Comparison of ENCODE assay signal across 8 cellular contexts in the genomic region with DNA sequence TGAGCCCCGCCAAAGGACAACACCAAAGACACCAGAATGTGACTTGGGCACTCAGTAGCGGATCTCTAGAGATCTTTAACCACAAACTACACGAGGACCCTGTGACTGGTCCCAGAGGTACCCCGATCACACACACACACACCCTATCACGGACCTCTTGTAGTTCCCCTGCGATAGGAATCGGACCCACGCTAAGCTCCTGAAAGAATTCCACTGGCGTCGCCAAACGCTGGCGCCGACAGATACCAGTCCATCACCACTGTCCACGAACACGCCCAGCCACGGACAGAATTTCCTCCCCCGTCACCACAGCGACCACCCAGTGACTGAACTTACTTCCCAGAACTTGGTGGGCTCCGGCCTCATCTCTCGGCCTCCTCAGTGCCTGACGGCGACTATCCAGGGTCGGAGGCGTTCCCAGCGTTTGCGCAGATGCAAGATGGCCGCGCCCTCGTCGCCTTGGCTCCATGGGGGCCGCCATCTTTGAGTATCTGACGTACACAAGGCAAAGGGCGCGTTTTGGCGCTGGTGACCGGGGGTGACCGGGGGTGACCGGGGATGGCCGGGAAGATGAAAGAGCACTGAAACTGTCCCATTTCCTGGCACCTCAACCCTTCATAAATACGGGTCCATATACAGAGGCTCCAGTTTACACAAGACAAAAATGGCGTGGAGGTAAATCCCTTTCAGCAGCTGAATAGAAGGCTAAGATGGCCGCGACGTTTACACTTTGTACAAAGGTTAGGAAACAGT. TPM values are rescaled to one million over a fixed set of nuclear protein-coding genes. Genes with fewer than 3 reads are reported as not detected.
DNase-seq lines count a peak whose midpoint lies in the region; ATAC-seq and TF ChIP-seq lines count a peak whose summit lies in the region.

Gene ZNF615 (minus strand): TSS at position 407 of the 753 bp plus-strand sequence. CDS start 4,500 bp downstream, outside the sequence.

- peak within 1 kb of the TSS; percentile 96 for H3K4me3 ChIP-seq in HUES64 (ENCODE audit: low read length)
- peak within 1 kb of the TSS; percentile 87 to 89 for H3K4me3 ChIP-seq in Panc1 (ENCODE audit: low read depth in 2 of 2, low read length in 2 of 2)
- H3K4me3 ChIP-seq in fibroblast of mammary gland (ENCODE audit: control insufficient read depth, low read depth, low read length) = peak within 1 kb of the TSS; percentile 94
- peak within 1 kb of the TSS; percentile 89 for H3K4me3 ChIP-seq in naive thymus-derived CD4-positive, alpha-beta T cell (ENCODE audit: low read length)

- no TSS peak for BruUV-seq in Panc1 (replicated peaks; lab: Mats Ljungman, UMichigan)

- H3K27me3 ChIP-seq in HUES64 (ENCODE audit: insufficient read depth, low read length) = no peaks in the 10 kb centered on the region
- no peaks in the 10 kb centered on the region for H3K27me3 ChIP-seq in Panc1 (ENCODE audit: control insufficient read depth, insufficient read depth, low read length)
- H3K27me3 ChIP-seq in naive thymus-derived CD4-positive, alpha-beta T cell (ENCODE audit: control insufficient read depth in 2 of 2, insufficient read depth in 2 of 2, low read length in 2 of 2) = no peaks in the 10 kb centered on the region

- CTCF ChIA-PET in Panc1 (lab: Charles Lee) = no interaction called here
- CTCF ChIA-PET in naive thymus-derived CD4-positive, alpha-beta T cell (lab: Charles Lee) = interaction anchor here (0.6 kb wide), 1 partner anchor 9 kb away, joined by 3 read pairs; no protein-coding TSS in a partner anchor

- H3K9me3 ChIP-seq in HUES64 (ENCODE audit: insufficient read depth, low read depth, low read length) = peaks cover 3% of the 10 kb centered on the region; the same call in 1 of the 2 replicates
- H3K9me3 ChIP-seq in Panc1 (ENCODE audit: control insufficient read depth, insufficient read depth, low read depth, low read length) = peaks cover 15% of the 10 kb centered on the region; the same call in 1 of the 2 replicates
- peaks cover 0 to 37% (median 0%) of the 10 kb centered on the region in 3 experiments for H3K9me3 ChIP-seq in naive thymus-derived CD4-positive, alpha-beta T cell (ENCODE audit: control insufficient read depth in 2 of 3, low read length in 3 of 3)

- intact Hi-C loops in Panc1 (cut with micrococcal nuclease; ENCODE audit: unreplicated experiment) = no loop called here
- intact Hi-C loops in activated T-helper 2 cell treated with anti-CD3 and anti-CD28 coated beads, Interferon-gamma antibody, Interleukin-2, Interleukin-4, amounts not matched to agents 10 μg/mL and 5 μg/mL and 100 μg/mL, durations not matched to agents 14 hours and 24 hours and 36 hours (cut with micrococcal nuclease) = loop anchor here (1.0 to 2.0 kb wide), 3 partner anchors 20 to 81 kb away; partner anchors contain the start of genes ZNF350, ZNF613 and ZNF614
- intact Hi-C loops in naive thymus-derived CD4-positive, alpha-beta T cell (cut with micrococcal nuclease) = loop anchor here (1.0 to 5.0 kb wide), 8 partner anchors 20 to 1095 kb away; partner anchors contain the start of genes ZNF350 (in 2 of the 2), ZNF432 (in 2 of the 2), ZNF613 (in 2 of the 2) and ZNF614 (in 2 of the 2)

- ATAC-seq in GM21360 (IDR thresholded peaks at IDR 0.05; ENCODE audit: unreplicated experiment) (peak; percentile 73), Panc1 (peak; percentile 100)
- ATAC-seq in naive thymus-derived CD4-positive, alpha-beta T cell = peak; percentile 97
- peak; percentile 99 for ATAC-seq in stimulated activated effector memory CD8-positive, alpha-beta T cell treated with anti-CD3 and anti-CD28 coated beads, Interleukin-12 subunit alpha, Interleukin-12 subunit beta, amount 100 ng/mL, for 72 hours

- H3K4me1 Mint-ChIP-seq in activated T-helper 2 cell treated with anti-CD3 and anti-CD28 coated beads, Interferon-gamma antibody, Interleukin-2, Interleukin-4, amounts not matched to agents 10 μg/mL and 5 μg/mL and 100 μg/mL, durations not matched to agents 14 hours and 24 hours and 36 hours (ENCODE audit: low read depth) = peaks cover 10% of the 10 kb centered on the region
- H3K4me1 Mint-ChIP-seq in naive thymus-derived CD4-positive, alpha-beta T cell = peaks cover 15 to 33% (median 21%) of the 10 kb centered on the region in 7 donors
- H3K4me1 Mint-ChIP-seq in stimulated activated effector memory CD8-positive, alpha-beta T cell treated with anti-CD3 and anti-CD28 coated beads, Interleukin-12 subunit alpha, Interleukin-12 subunit beta, amount 100 ng/mL, for 72 hours = peaks cover 17% of the 10 kb centered on the region

- peaks cover 4% of the 10 kb centered on the region for H3K4me1 ChIP-seq in HUES64 (ENCODE audit: insufficient read depth, low read length)
- H3K4me1 ChIP-seq in Panc1 (ENCODE audit: control insufficient read depth, insufficient read depth, low read length) = no peaks in the 10 kb centered on the region
- H3K4me1 ChIP-seq in naive thymus-derived CD4-positive, alpha-beta T cell (ENCODE audit: control insufficient read depth in 2 of 2, insufficient read depth in 2 of 2, low read length in 2 of 2) = peaks cover 7% of the 10 kb centered on the region in 2 donors

- H3K36me3 Mint-ChIP-seq in activated T-helper 2 cell treated with anti-CD3 and anti-CD28 coated beads, Interferon-gamma antibody, Interleukin-2, Interleukin-4, amounts not matched to agents 10 μg/mL and 5 μg/mL and 100 μg/mL, durations not matched to agents 14 hours and 24 hours and 36 hours (ENCODE audit: low read depth) = peaks cover 69% of the 10 kb centered on the region
- H3K36me3 Mint-ChIP-seq in naive thymus-derived CD4-positive, alpha-beta T cell = peaks cover 16 to 64% (median 42%) of the 10 kb centered on the region in 5 donors
- peaks cover 19% of the 10 kb centered on the region for H3K36me3 Mint-ChIP-seq in stimulated activated effector memory CD8-positive, alpha-beta T cell treated with anti-CD3 and anti-CD28 coated beads, Interleukin-12 subunit alpha, Interleukin-12 subunit beta, amount 100 ng/mL, for 72 hours

- peak within 1 kb of the TSS; percentile 93 for H3K4me3 Mint-ChIP-seq in activated T-helper 2 cell treated with anti-CD3 and anti-CD28 coated beads, Interferon-gamma antibody, Interleukin-2, Interleukin-4, amounts not matched to agents 10 μg/mL and 5 μg/mL and 100 μg/mL, durations not matched to agents 14 hours and 24 hours and 36 hours (ENCODE audit: low read depth)
- H3K4me3 Mint-ChIP-seq in naive thymus-derived CD4-positive, alpha-beta T cell = peak within 1 kb of the TSS; percentile 92 to 98 (median 98)
- H3K4me3 Mint-ChIP-seq in stimulated activated effector memory CD8-positive, alpha-beta T cell treated with anti-CD3 and anti-CD28 coated beads, Interleukin-12 subunit alpha, Interleukin-12 subunit beta, amount 100 ng/mL, for 72 hours = peak within 1 kb of the TSS; percentile 90

- H3K27ac ChIP-seq in HUES64 (ENCODE audit: low read depth, low read length) (peak within 1 kb of the TSS; percentile 87), Panc1 (ENCODE audit: low read length) (peak within 1 kb of the TSS; percentile 80)
- peak within 1 kb of the TSS; percentile 83 for H3K27ac ChIP-seq in naive thymus-derived CD4-positive, alpha-beta T cell (ENCODE audit: low read depth, low read length)

- POLR2A ChIA-PET in Panc1 (lab: Charles Lee) = no interaction called here
- POLR2A ChIA-PET in naive thymus-derived CD4-positive, alpha-beta T cell (lab: Charles Lee) = interaction anchor here (0.6 to 2.5 kb wide), 6 partner anchors 10 to 931 kb away, joined by 3 to 13 read pairs (median 6); partner anchors contain the start of genes ZNF432 and ZNF614

- WGBS in HUES64 = under 1% methylated on average over 44 of the region's 44 CpGs

- no peaks in the 10 kb centered on the region for H3K27me3 Mint-ChIP-seq in activated T-helper 2 cell treated with anti-CD3 and anti-CD28 coated beads, Interferon-gamma antibody, Interleukin-2, Interleukin-4, amounts not matched to agents 10 μg/mL and 5 μg/mL and 100 μg/mL, durations not matched to agents 14 hours and 24 hours and 36 hours (ENCODE audit: low read depth)
- H3K27me3 Mint-ChIP-seq in naive thymus-derived CD4-positive, alpha-beta T cell = no peaks in the 10 kb centered on the region

- H3K27ac Mint-ChIP-seq in activated T-helper 2 cell treated with anti-CD3 and anti-CD28 coated beads, Interferon-gamma antibody, Interleukin-2, Interleukin-4, amounts not matched to agents 10 μg/mL and 5 μg/mL and 100 μg/mL, durations not matched to agents 14 hours and 24 hours and 36 hours = peak within 1 kb of the TSS; percentile 96
- peak within 1 kb of the TSS; percentile 91 to 99 (median 95) for H3K27ac Mint-ChIP-seq in naive thymus-derived CD4-positive, alpha-beta T cell
- H3K27ac Mint-ChIP-seq in stimulated activated effector memory CD8-positive, alpha-beta T cell treated with anti-CD3 and anti-CD28 coated beads, Interleukin-12 subunit alpha, Interleukin-12 subunit beta, amount 100 ng/mL, for 72 hours = peak within 1 kb of the TSS; percentile 93

- peak within 1 kb of the TSS; percentile 95 for H3K9ac ChIP-seq in HUES64 (ENCODE audit: low read depth, low read length)

- TF ChIP-seq CTCF in Panc1 (IDR thresholded peaks at IDR 0.05) (no peak), fibroblast of mammary gland (conservative IDR thresholded peaks at IDR 0.05; ENCODE audit: control insufficient read depth, insufficient read depth, low read depth, low read length) (no peak)

- in situ Hi-C loops in Panc1 (cut with HindIII; ENCODE audit: low pct_unique_long_range_greater_than_20kb, low sequenced_read_pairs) = no loop called here

- peaks cover 14% of the 10 kb centered on the region for H3K36me3 ChIP-seq in HUES64 (ENCODE audit: insufficient read depth, low read length)
- H3K36me3 ChIP-seq in Panc1 (ENCODE audit: control insufficient read depth, insufficient read depth, low read length) = no peaks in the 10 kb centered on the region
- peaks cover 0 to 19% (median 4%) of the 10 kb centered on the region in 3 experiments for H3K36me3 ChIP-seq in naive thymus-derived CD4-positive, alpha-beta T cell (ENCODE audit: control insufficient read depth in 2 of 3, insufficient read depth in 3 of 3, low read length in 3 of 3)

- peak; percentile 79 for DNase-seq in COR-L47 (lab: John Stamatoyannopoulos, UW)
- DNase-seq in Panc1 (ENCODE audit: low read depth, low spot score) = no peak
- DNase-seq in activated T-helper 2 cell treated with anti-CD3 and anti-CD28 coated beads, Interferon-gamma antibody, Interleukin-2, Interleukin-4, amounts not matched to agents 10 μg/mL and 5 μg/mL and 100 μg/mL, durations not matched to agents 14 hours and 24 hours and 36 hours (ENCODE audit: low spot score) = peak; percentile 80
- peak; percentile 83 for DNase-seq in fibroblast of mammary gland (ENCODE audit: low read depth)
- DNase-seq in naive thymus-derived CD4-positive, alpha-beta T cell = peak; percentile 80 to 96 (median 85)
- DNase-seq in stimulated activated effector memory CD8-positive, alpha-beta T cell treated with anti-CD3 and anti-CD28 coated beads, Interleukin-12 subunit alpha, Interleukin-12 subunit beta, amount 100 ng/mL, for 72 hours (ENCODE audit: low spot score in 2 of 2) = peak; percentile 83 to 94

- peaks cover 62% of the 10 kb centered on the region for H3K9me3 Mint-ChIP-seq in activated T-helper 2 cell treated with anti-CD3 and anti-CD28 coated beads, Interferon-gamma antibody, Interleukin-2, Interleukin-4, amounts not matched to agents 10 μg/mL and 5 μg/mL and 100 μg/mL, durations not matched to agents 14 hours and 24 hours and 36 hours
- H3K9me3 Mint-ChIP-seq in naive thymus-derived CD4-positive, alpha-beta T cell = peaks cover 6 to 91% (median 48%) of the 10 kb centered on the region in 11 donors
- peaks cover 14% of the 10 kb centered on the region for H3K9me3 Mint-ChIP-seq in stimulated activated effector memory CD8-positive, alpha-beta T cell treated with anti-CD3 and anti-CD28 coated beads, Interleukin-12 subunit alpha, Interleukin-12 subunit beta, amount 100 ng/mL, for 72 hours

RNA-seq across cellular contexts. Expression of gene ZNF615, which starts in this region (rescaled TPM):
- 7.3 TPM for polyA plus RNA-seq in HUES64 (2013, experiment 1 of 2)
- polyA plus RNA-seq in HUES64 (2013, experiment 2 of 2) = 6.7 TPM
- total RNA-seq in Panc1 (2021; ENCODE audit: unreplicated experiment) = 3.6 TPM
- 2.4 TPM for polyA plus RNA-seq in Panc1 (2012; ENCODE audit: insufficient read length)
- total RNA-seq in activated T-helper 2 cell treated with anti-CD3 and anti-CD28 coated beads, Interferon-gamma antibody, Interleukin-2, Interleukin-4, amounts not matched to agents 10 μg/mL and 5 μg/mL and 100 μg/mL, durations not matched to agents 14 hours and 24 hours and 36 hours = 6.3 and 6.7 TPM in 2 replicates
- 10 to 100 TPM in 3 of 5 experiments, 1 to 10 TPM in 2; 8.7 to 20.9 (median 11.0) TPM for total RNA-seq in naive thymus-derived CD4-positive, alpha-beta T cell
- 10 to 100 TPM; 11.5 to 12.1 TPM for polyA plus RNA-seq in naive thymus-derived CD4-positive, alpha-beta T cell
